ENCODE assay signal across 15 cellular contexts in the genomic region with DNA sequence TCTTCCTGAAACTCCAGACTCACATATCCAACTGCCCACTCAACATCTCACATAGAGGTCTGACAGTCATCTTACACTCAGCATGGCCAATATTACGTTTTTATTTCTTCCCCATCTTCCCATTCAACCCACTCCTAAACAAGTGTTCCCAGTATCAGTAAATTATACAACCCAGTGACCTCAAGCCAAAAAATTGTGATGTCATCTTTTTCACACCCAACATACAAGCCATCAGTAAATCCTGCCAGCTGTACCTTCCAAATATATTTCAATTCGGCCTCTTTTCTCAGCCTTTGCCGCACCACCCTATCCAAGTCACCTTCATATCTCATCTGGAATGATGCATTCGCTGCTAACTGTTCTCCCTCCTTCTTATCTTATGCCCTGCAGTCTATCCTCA. TPM values are rescaled to one million over a fixed set of nuclear protein-coding genes. Genes with fewer than 3 reads are reported as not detected.
A peak's percentile ranks its signal among the peaks of the same experiment; 100 is the strongest.
DNase-seq lines count a peak whose midpoint lies in the region; ATAC-seq, FAIRE-seq and TF ChIP-seq lines count a peak whose summit lies in the region.
"Had no signal": no experiment of that assay in that cellular context is flagged by ENCODE, and none has a peak within 500 bp of the region (broad histone marks: within the 10 kb centered on the region; RNA-seq: fewer than 3 reads in every experiment).

No MANE protein-coding gene starts in this region.

- no peak for ATAC-seq in K562
- no peak for ATAC-seq in HG02885 (IDR thresholded peaks at IDR 0.05; ENCODE audit: poor library complexity, unreplicated experiment)
- no peak for ATAC-seq in GM21526 (IDR thresholded peaks at IDR 0.05; ENCODE audit: low FRiP score, unreplicated experiment)

- H3K4me1 Mint-ChIP-seq in activated naive CD4-positive, alpha-beta T cell treated with anti-CD3 and anti-CD28 coated beads, Interleukin-2, amount 50 U/mL, for 24 hours = peaks cover 12% of the 10 kb centered on the region
- H3K4me1 Mint-ChIP-seq in activated naive CD4-positive, alpha-beta T cell treated with anti-CD3 and anti-CD28 coated beads for 36 hours (ENCODE audit: low read depth) = peaks cover 19% of the 10 kb centered on the region
- peaks cover 34% of the 10 kb centered on the region for H3K4me1 Mint-ChIP-seq in Caco-2 (ENCODE audit: low read depth, unreplicated experiment)

- DNase-seq in activated naive CD4-positive, alpha-beta T cell treated with anti-CD3 and anti-CD28 coated beads for 36 hours = no peak
- no peak for DNase-seq in Caco-2
- DNase-seq in K562 (ENCODE audit: extremely low read depth in 1 of 4, low spot score in 3 of 4) = no peak
- no peak for DNase-seq in hepatic stellate cell (ENCODE audit: low spot score)
- DNase-seq: ACHN; CD4-positive, alpha-beta T cell; DMS79 had no signal

- in situ Hi-C loops in K562 (cut with MboI) = no loop called here

- TF ChIP-seq POLR2A in K562 (conservative IDR thresholded peaks at IDR 0.05) = no peak; the same call in 1 of the 2 replicates

- H3K4me1 ChIP-seq in Caco-2 (peaks cover 18% of the 10 kb centered on the region), K562 (replicated peaks in 1 of 2; ENCODE audit: control insufficient read depth in 2 of 2, insufficient read depth in 2 of 2, low read length in 2 of 2) (no peaks in the 10 kb centered on the region)
- H3K4me1 ChIP-seq: BLaER1 treated with 17β-estradiol and CSF1 and Interleukin-3, amounts not matched to agents 10 nM and 100 nM had no signal

- CTCF ChIA-PET in activated naive CD4-positive, alpha-beta T cell treated with anti-CD3 and anti-CD28 coated beads for 36 hours (lab: Charles Lee) = interaction anchor here (0.7 kb wide), 1 partner anchor 54 kb away, joined by 4 read pairs; no protein-coding TSS in a partner anchor
- CTCF ChIA-PET in Caco-2 (lab: Charles Lee) = no interaction called here
- CTCF ChIA-PET in K562 (lab: Yijun Ruan, JAX; ENCODE audit: low intra/inter-chr PET ratio) = no interaction called here

- no peaks in the 10 kb centered on the region for H3K9me1 ChIP-seq in K562 (ENCODE audit: control insufficient read depth, insufficient read depth, low read length)

- FAIRE-seq in K562 (lab: Jason Lieb, UNC) = no peak
- FAIRE-seq: GM12891, HTR-8/SVneo had no signal

- H3K79me2 ChIP-seq in K562 (ENCODE audit: control insufficient read depth, insufficient read depth, low read length) = peaks cover 17% of the 10 kb centered on the region; the same call in 2 of the 3 replicates

- no peak overlapping the region for H3K4me3 Mint-ChIP-seq in activated naive CD4-positive, alpha-beta T cell treated with anti-CD3 and anti-CD28 coated beads, Interleukin-2, amount 50 U/mL, for 24 hours
- no peak overlapping the region for H3K4me3 Mint-ChIP-seq in activated naive CD4-positive, alpha-beta T cell treated with anti-CD3 and anti-CD28 coated beads for 36 hours
- no peak overlapping the region for H3K4me3 Mint-ChIP-seq in Caco-2 (ENCODE audit: unreplicated experiment)
- H3K4me3 Mint-ChIP-seq: CD4-positive, alpha-beta T cell; GM23338 had no signal

- no peak for TF ChIP-seq CTCF in Caco-2 (IDR thresholded peaks at IDR 0.05; ENCODE audit: insufficient read depth in 1 of 2, low read depth in 1 of 2, low read length in 1 of 2, severe bottlenecking in 1 of 2, unreplicated experiment in 1 of 2)
- TF ChIP-seq CTCF in VCaP (conservative IDR thresholded peaks at IDR 0.05) = no peak
- TF ChIP-seq CTCF in K562 (IDR thresholded peaks at IDR 0.05 in 2 of 3, conservative IDR thresholded peaks at IDR 0.05 in 1 of 3; ENCODE audit: insufficient read depth in 2 of 3, low read depth in 1 of 3, low read length in 3 of 3) = no peak

- no peaks in the 10 kb centered on the region for H3K9me3 ChIP-seq in Caco-2
- no peaks in the 10 kb centered on the region for H3K9me3 ChIP-seq in K562 (replicated peaks; ENCODE audit: control insufficient read depth, insufficient read depth, low read depth, low read length)
- H3K9me3 ChIP-seq: BLaER1 treated with 17β-estradiol and CSF1 and Interleukin-3, amounts not matched to agents 10 nM and 100 nM had no signal

- H3K4me2 ChIP-seq in K562 (ENCODE audit: insufficient read depth, low read length) = no peak overlapping the region
- H3K4me2 ChIP-seq: BLaER1 treated with 17β-estradiol and CSF1 and Interleukin-3, amounts not matched to agents 10 nM and 100 nM; GM23338 had no signal

- H3K27me3 ChIP-seq in Caco-2 (replicated peaks; ENCODE audit: control insufficient read depth, insufficient read depth, low read length) (no peaks in the 10 kb centered on the region), K562 (ENCODE audit: control insufficient read depth in 2 of 2, insufficient read depth in 2 of 2, low read length in 2 of 2) (no peaks in the 10 kb centered on the region)
- H3K27me3 ChIP-seq: BLaER1 treated with 17β-estradiol and CSF1 and Interleukin-3, amounts not matched to agents 10 nM and 100 nM had no signal

- no peak overlapping the region for H2AFZ ChIP-seq in K562 (ENCODE audit: low read depth, low read length)
- H2AFZ ChIP-seq: GM23338 had no signal

- no peak overlapping the region for H3K9ac ChIP-seq in K562 (ENCODE audit: insufficient read depth in 1 of 2, low read depth in 2 of 2, low read length in 2 of 2)
- H3K9ac ChIP-seq: BLaER1 treated with 17β-estradiol and CSF1 and Interleukin-3, amounts not matched to agents 10 nM and 100 nM had no signal

- peaks cover 33% of the 10 kb centered on the region for H3K36me3 Mint-ChIP-seq in activated naive CD4-positive, alpha-beta T cell treated with anti-CD3 and anti-CD28 coated beads, Interleukin-2, amount 50 U/mL, for 24 hours
- peaks cover 53% of the 10 kb centered on the region for H3K36me3 Mint-ChIP-seq in activated naive CD4-positive, alpha-beta T cell treated with anti-CD3 and anti-CD28 coated beads for 36 hours (ENCODE audit: low read depth)
- peaks cover 100% of the 10 kb centered on the region for H3K36me3 Mint-ChIP-seq in Caco-2 (ENCODE audit: insufficient read depth, unreplicated experiment)

- H3K9me3 Mint-ChIP-seq in activated naive CD4-positive, alpha-beta T cell treated with anti-CD3 and anti-CD28 coated beads, Interleukin-2, amount 50 U/mL, for 24 hours = no peaks in the 10 kb centered on the region
- H3K9me3 Mint-ChIP-seq in activated naive CD4-positive, alpha-beta T cell treated with anti-CD3 and anti-CD28 coated beads for 36 hours = no peaks in the 10 kb centered on the region
- no peaks in the 10 kb centered on the region for H3K9me3 Mint-ChIP-seq in Caco-2 (ENCODE audit: unreplicated experiment)
- H3K9me3 Mint-ChIP-seq: CD4-positive, alpha-beta T cell; GM23338 had no signal

- peak overlapping the region; percentile 96 for H3K27ac ChIP-seq in VCaP
- no peak overlapping the region for H3K27ac ChIP-seq in K562 (ENCODE audit: extremely low read depth, low read depth, low read length)
- H3K27ac ChIP-seq: BLaER1 treated with 17β-estradiol and CSF1 and Interleukin-3, amounts not matched to agents 10 nM and 100 nM had no signal

- no peak for TF ChIP-seq RAD21 in K562 (CRISPR knock-in tag; conservative IDR thresholded peaks at IDR 0.05 in 1 of 2, IDR thresholded peaks at IDR 0.05 in 1 of 2)

- BruUV-seq in Caco-2 (replicated peaks; lab: Mats Ljungman, UMichigan) (no TSS peak), K562 (replicated peaks; lab: Mats Ljungman, UMichigan) (TSS peak; percentile 10)

- TF ChIP-seq EP300 in K562 (IDR thresholded peaks at IDR 0.05; ENCODE audit: low read length) = no peak

- H4K20me1 ChIP-seq in K562 (replicated peaks; ENCODE audit: control insufficient read depth, insufficient read depth, low read length) = no peaks in the 10 kb centered on the region

- intact Hi-C loops in activated naive CD4-positive, alpha-beta T cell treated with anti-CD3 and anti-CD28 coated beads for 36 hours (cut with micrococcal nuclease) = no loop called here
- intact Hi-C loops in Caco-2 (cut with micrococcal nuclease; ENCODE audit: unreplicated experiment) (no loop called here), K562 (cut with micrococcal nuclease) (no loop called here)

- no peaks in the 10 kb centered on the region for H3K27me3 Mint-ChIP-seq in activated naive CD4-positive, alpha-beta T cell treated with anti-CD3 and anti-CD28 coated beads, Interleukin-2, amount 50 U/mL, for 24 hours
- H3K27me3 Mint-ChIP-seq in activated naive CD4-positive, alpha-beta T cell treated with anti-CD3 and anti-CD28 coated beads for 36 hours (ENCODE audit: low read depth) = no peaks in the 10 kb centered on the region
- H3K27me3 Mint-ChIP-seq in Caco-2 (ENCODE audit: insufficient read depth, unreplicated experiment) = no peaks in the 10 kb centered on the region
- H3K27me3 Mint-ChIP-seq: CD4-positive, alpha-beta T cell had no signal

- H3K4me3 ChIP-seq in Caco-2 (ENCODE audit: low read depth, low read length) (no peak overlapping the region), K562 (no peak overlapping the region)
- H3K4me3 ChIP-seq: BLaER1 treated with 17β-estradiol and CSF1 and Interleukin-3, amounts not matched to agents 10 nM and 100 nM; GM23338 had no signal

- WGBS in K562 (ENCODE audit: insufficient coverage, low coverage, missing lambda C conversion rate) = 89% methylated on average over 4 of the region's 4 CpGs

- H3K36me3 ChIP-seq in Caco-2 (ENCODE audit: control insufficient read depth, insufficient read depth, low read length) = peaks cover 2% of the 10 kb centered on the region; the same call in 1 of the 2 replicates
- H3K36me3 ChIP-seq in K562 (ENCODE audit: control insufficient read depth, insufficient read depth, low read length) = peaks cover 88% of the 10 kb centered on the region

- POLR2A ChIA-PET in Caco-2 (lab: Charles Lee) = no interaction called here
- POLR2A ChIA-PET in K562 (lab: Yijun Ruan, JAX) = interaction anchor here (2.2 to 3.7 kb wide), 3 partner anchors 10 to 16 kb away, joined by 10 to 19 read pairs (median 13); no protein-coding TSS in a partner anchor

- peak overlapping the region; percentile 48 for H3K27ac Mint-ChIP-seq in activated naive CD4-positive, alpha-beta T cell treated with anti-CD3 and anti-CD28 coated beads, Interleukin-2, amount 50 U/mL, for 24 hours
- no peak overlapping the region for H3K27ac Mint-ChIP-seq in activated naive CD4-positive, alpha-beta T cell treated with anti-CD3 and anti-CD28 coated beads for 36 hours
- H3K27ac Mint-ChIP-seq in Caco-2 (ENCODE audit: unreplicated experiment) = peak overlapping the region; percentile 17
- H3K27ac Mint-ChIP-seq: CD4-positive, alpha-beta T cell had no signal

RNA-seq across cellular contexts. Expression of a gene that starts 19.6 kb away (rescaled TPM):
- 100 to 1,000 TPM; 165 to 169 TPM for total RNA-seq in activated naive CD4-positive, alpha-beta T cell treated with anti-CD3 and anti-CD28 coated beads for 36 hours
- total RNA-seq in Caco-2 (2022) (317 and 318 TPM in 2 replicates), K562 (2014; rRNA removed) (140 and 153 TPM in 2 replicates), K562 (2014; rRNA removed; fragmentation: Illumina TruSeq; extraction: Trizol) (88.5 and 99.0 TPM in 2 replicates), K562 (2015; rRNA removed; fragmentation: Illumina TruSeq; extraction: Trizol) (91.3 and 98.2 TPM in 2 replicates), K562 (2021) (218 and 237 TPM in 2 replicates)
- 1,237 and 1,275 TPM in 2 replicates for total RNA-seq in K562 (2011; cell fraction: chromatin; rRNA removed; ENCODE audit: low replicate concordance)
- 563 and 657 TPM in 2 replicates for total RNA-seq in K562 (2011; cell fraction: nucleolus; rRNA removed)
- total RNA-seq in K562 (2011; cell fraction: nucleoplasm; rRNA removed) = 675 TPM in 2 replicates
- polyA plus RNA-seq in K562 (2011; rRNA removed) (55.4 and 85.4 TPM in 2 replicates), K562 (2014; fragmentation: Illumina TruSeq; extraction: Trizol) (274 and 277 TPM in 2 replicates), K562 (2014; fragmentation: Nextera tagmentation; extraction: Ambion mirVana) (100 to 1,000 TPM; 110 to 123 TPM), K562 (2014; rRNA removed) (174 and 182 TPM in 2 replicates)
- polyA plus RNA-seq in K562 (2011; cell fraction: cytosol; rRNA removed) = 96.0 and 109 TPM in 2 replicates
- polyA plus RNA-seq in K562 (2011; cell fraction: nucleus; rRNA removed) = 581 and 738 TPM in 2 replicates
- polyA plus RNA-seq in K562 (2012) = 175 and 269 TPM in 2 replicates
- 161 and 196 TPM in 2 replicates for polyA minus RNA-seq in K562 (2011; rRNA and poly(A)+ RNA removed)
- polyA minus RNA-seq in K562 (2011; cell fraction: cytosol; rRNA and poly(A)+ RNA removed) = 224 and 238 TPM in 2 replicates
- 307 and 505 TPM in 2 replicates for polyA minus RNA-seq in K562 (2011; cell fraction: nucleus; rRNA and poly(A)+ RNA removed)
